ENCODE assay signal across 1 cellular context in the genomic region with DNA sequence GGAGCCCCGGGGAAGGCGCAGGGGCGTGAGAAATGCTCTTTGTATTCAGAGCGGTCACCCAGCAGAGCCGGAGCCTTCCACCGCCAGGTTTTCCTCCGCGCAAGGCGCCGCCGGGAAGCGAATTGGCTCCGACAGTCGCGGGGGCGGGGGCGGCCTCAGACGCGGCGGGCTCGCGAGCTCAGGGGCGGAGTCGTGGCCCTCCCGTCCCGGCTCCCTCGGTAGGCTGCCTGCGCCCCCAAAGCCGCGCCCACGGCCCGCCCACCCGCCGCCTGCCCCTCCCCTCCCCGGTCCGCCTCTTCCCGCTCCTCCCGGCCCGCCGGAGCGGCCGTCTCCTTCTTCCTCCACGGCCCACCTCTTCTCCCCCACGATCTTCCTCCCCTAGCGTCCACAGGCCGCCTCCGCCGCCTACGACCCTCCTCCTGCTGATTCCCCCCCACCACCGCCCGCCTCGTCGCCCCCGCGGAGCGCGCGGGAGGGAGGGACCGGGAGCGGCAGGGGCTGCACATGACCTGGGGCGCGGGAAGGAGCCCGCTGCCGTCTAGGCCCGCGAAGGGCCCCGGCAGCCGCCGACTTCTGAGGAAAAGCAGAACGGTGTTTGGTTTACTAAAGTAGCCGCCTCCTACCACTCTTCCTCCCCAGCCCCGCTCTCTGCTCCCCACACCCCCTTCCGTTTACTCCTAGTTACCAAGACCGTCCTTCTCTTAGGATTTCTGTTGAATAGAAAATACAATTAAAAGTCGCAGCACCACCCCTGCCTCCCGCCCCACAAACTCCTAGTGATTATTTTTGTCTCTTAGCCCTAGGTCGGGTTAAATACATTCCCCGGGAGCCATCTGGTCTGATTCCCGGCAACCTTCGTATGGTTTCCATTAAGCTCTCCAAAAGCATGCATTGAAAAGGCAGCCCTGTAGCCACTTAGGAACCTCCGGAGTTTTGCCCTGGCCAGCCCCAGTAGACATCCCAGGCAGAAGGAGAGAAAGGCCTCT.
TF ChIP-seq lines count a peak whose summit lies in the region.

No MANE protein-coding gene starts in this region.

TF ChIP-seq in Ishikawa, 13 proteins besides CTCF, POLR2A, EP300 and RAD21 (continued from another document):
- TF ChIP-seq, protein P1, sequence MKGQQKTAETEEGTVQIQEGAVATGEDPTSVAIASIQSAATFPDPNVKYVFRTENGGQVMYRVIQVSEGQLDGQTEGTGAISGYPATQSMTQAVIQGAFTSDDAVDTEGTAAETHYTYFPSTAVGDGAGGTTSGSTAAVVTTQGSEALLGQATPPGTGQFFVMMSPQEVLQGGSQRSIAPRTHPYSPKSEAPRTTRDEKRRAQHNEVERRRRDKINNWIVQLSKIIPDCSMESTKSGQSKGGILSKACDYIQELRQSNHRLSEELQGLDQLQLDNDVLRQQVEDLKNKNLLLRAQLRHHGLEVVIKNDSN (IDR thresholded peaks at IDR 0.05) = peak; percentile 77
- peak; percentile 38; the same call in 1 of the 2 replicates for TF ChIP-seq ZBTB7A (IDR thresholded peaks at IDR 0.05; ENCODE audit: low read depth)
- no peak for TF ChIP-seq FOXM1 (IDR thresholded peaks at IDR 0.05; ENCODE audit: borderline replicate concordance, low read depth)
- TF ChIP-seq EGR1 (IDR thresholded peaks at IDR 0.05) = peak; percentile 82
